Comparison of ENCODE assay signal across 27 cellular contexts in genomic region chr14:72793154-72793725, GRCh38.
DNase-seq lines count a peak whose midpoint lies in the region; ATAC-seq and TF ChIP-seq lines count a peak whose summit lies in the region.
"Had no signal": no experiment of that assay in that cellular context is flagged by ENCODE, and none has a peak within 500 bp of the region (broad histone marks: within the 10 kb centered on the region; RNA-seq: fewer than 3 reads in every experiment).

No MANE protein-coding gene starts in this region.

- H3K27me3 ChIP-seq in right cardiac atrium (ENCODE audit: control insufficient read depth, insufficient read depth), result no peaks in the 10 kb centered on the region
- no peaks in the 10 kb centered on the region for H3K27me3 ChIP-seq in endodermal cell (ENCODE audit: control insufficient read depth, insufficient read depth, low read length, poor library complexity, severe bottlenecking)
- H3K27me3 ChIP-seq: body of pancreas, colonic mucosa, foreskin keratinocyte, thyroid gland had no signal

- no peaks in the 10 kb centered on the region for H3K36me3 ChIP-seq in endodermal cell (ENCODE audit: control insufficient read depth, insufficient read depth, low read length)
- H3K36me3 ChIP-seq: colonic mucosa, SJCRH30, thyroid gland had no signal

- ATAC-seq in right cardiac atrium (no peak), left ventricle myocardium superior (no peak), HG02970 (IDR thresholded peaks at IDR 0.05; ENCODE audit: low FRiP score, unreplicated experiment) (no peak)
- ATAC-seq: activated CD8-positive, alpha-beta memory T cell treated with anti-CD3 and anti-CD28 coated beads, Interleukin-2, amount 10 ng/mL, durations not matched to agents 7 days and 5 days; body of pancreas; esophagus mucosa; foreskin keratinocyte; HCT116 had no signal

- intact Hi-C loops in right cardiac atrium (cut with DNase I), result no loop called here
- intact Hi-C loops in left ventricle myocardium superior (cut with micrococcal nuclease), result no loop called here

- H3K36me3 Mint-ChIP-seq in endodermal cell (ENCODE audit: low read depth), result no peaks in the 10 kb centered on the region
- H3K36me3 Mint-ChIP-seq: activated CD8-positive, alpha-beta memory T cell treated with anti-CD3 and anti-CD28 coated beads, Interleukin-2, amount 10 ng/mL, durations not matched to agents 7 days and 5 days; immature natural killer cell had no signal

- H3K9me3 ChIP-seq in right cardiac atrium (ENCODE audit: control insufficient read depth, low read length) (no peaks in the 10 kb centered on the region), endodermal cell (ENCODE audit: control insufficient read depth, low read length) (no peaks in the 10 kb centered on the region)
- H3K9me3 ChIP-seq: body of pancreas, colonic mucosa, SJCRH30, thyroid gland had no signal

- peaks cover 7% of the 10 kb centered on the region for H3K4me1 Mint-ChIP-seq in endodermal cell

- H3K27ac ChIP-seq in right cardiac atrium (ENCODE audit: low read length), result peak overlapping the region; percentile 19
- peak overlapping the region; percentile 25 for H3K27ac ChIP-seq in endodermal cell (ENCODE audit: low read depth, low read length)
- H3K27ac ChIP-seq: body of pancreas, colonic mucosa, foreskin keratinocyte, parathyroid adenoma, SJCRH30, thyroid gland had no signal

- H3K9ac ChIP-seq in endodermal cell (ENCODE audit: extremely low read depth, low read length, poor library complexity, severe bottlenecking), result no peak overlapping the region
- H3K9ac ChIP-seq: parathyroid adenoma had no signal

- no peak for TF ChIP-seq CTCF in endodermal cell (conservative IDR thresholded peaks at IDR 0.05)

- H3K27me3 Mint-ChIP-seq in endodermal cell (ENCODE audit: insufficient read depth), result peaks cover 2% of the 10 kb centered on the region
- H3K27me3 Mint-ChIP-seq: activated B cell treated with CpG ODN at 0.5 μM for 24 hours had no signal

- H3K27ac Mint-ChIP-seq in endodermal cell, result no peak overlapping the region
- H3K27ac Mint-ChIP-seq: activated B cell treated with CpG ODN at 0.5 μM for 24 hours; activated CD8-positive, alpha-beta memory T cell treated with anti-CD3 and anti-CD28 coated beads, Interleukin-2, amount 10 ng/mL, durations not matched to agents 7 days and 5 days; immature natural killer cell had no signal

- in situ Hi-C loops in ACHN (cut with HindIII; ENCODE audit: low pct_ligation_motif_present, low pct_unique_long_range_greater_than_20kb, low sequenced_read_pairs), result no loop called here

- no peaks in the 10 kb centered on the region for H3K9me3 Mint-ChIP-seq in endodermal cell
- H3K9me3 Mint-ChIP-seq: activated B cell treated with CpG ODN at 0.5 μM for 24 hours, immature natural killer cell, nephron had no signal

- H3K4me3 ChIP-seq in right cardiac atrium (ENCODE audit: low read length) (no peak overlapping the region), endodermal cell (ENCODE audit: low read length) (no peak overlapping the region)
- H3K4me3 ChIP-seq: body of pancreas, colonic mucosa, SJCRH30, thyroid gland had no signal

- H3K4me1 ChIP-seq in right cardiac atrium (ENCODE audit: control insufficient read depth, insufficient read depth, low read length) (peaks cover 16% of the 10 kb centered on the region), endodermal cell (ENCODE audit: control insufficient read depth, insufficient read depth, low read length) (no peaks in the 10 kb centered on the region)
- H3K4me1 ChIP-seq: body of pancreas, colonic mucosa, foreskin keratinocyte, parathyroid adenoma, SJCRH30, thyroid gland had no signal

- H3K4me3 Mint-ChIP-seq in endodermal cell, result no peak overlapping the region
- H3K4me3 Mint-ChIP-seq: activated B cell treated with CpG ODN at 0.5 μM for 24 hours; activated CD8-positive, alpha-beta memory T cell treated with anti-CD3 and anti-CD28 coated beads, Interleukin-2, amount 10 ng/mL, durations not matched to agents 7 days and 5 days; immature natural killer cell had no signal

- no peak for DNase-seq in right cardiac atrium
- DNase-seq in left ventricle myocardium superior, result no peak
- DNase-seq in endodermal cell, result no peak
- DNase-seq in pons (ENCODE audit: low spot score), result peak; percentile 56
- no peak for DNase-seq in ACHN
- no peak for DNase-seq in activated naive CD4-positive, alpha-beta T cell treated with Interleukin-2 at 50 U/mL for 16 hours
- DNase-seq: activated B cell treated with CpG ODN at 0.5 μM for 24 hours; activated CD8-positive, alpha-beta memory T cell treated with anti-CD3 and anti-CD28 coated beads, Interleukin-2, amount 10 ng/mL, durations not matched to agents 7 days and 5 days; activated T-cell treated with anti-CD3 and anti-CD28 coated beads, Interleukin-2, amount 50 U/mL, for 48 hours; colonic mucosa; foreskin keratinocyte; GDM1; immature natural killer cell; KBM-7; NCI-H1105; NCI-H2029 treated with DMSO at 0.1 percent for 48 hours; NCI-H226; SJCRH30; stimulated activated naive CD4-positive, alpha-beta T cell treated with Interleukin-2 at 50 U/mL for 16 hours; T1000; thyroid gland had no signal

- 82% methylated on average over 5 of the region's 5 CpGs for WGBS in right cardiac atrium
- WGBS in endodermal cell (ENCODE audit: insufficient coverage in 1 of 2, insufficient read length in 1 of 2), 2 experiments, result 94% methylated on average over 3 to 5 of the region's 5 CpGs
